29 cellular contexts compared by ENCODE assay signal in the genomic region with DNA sequence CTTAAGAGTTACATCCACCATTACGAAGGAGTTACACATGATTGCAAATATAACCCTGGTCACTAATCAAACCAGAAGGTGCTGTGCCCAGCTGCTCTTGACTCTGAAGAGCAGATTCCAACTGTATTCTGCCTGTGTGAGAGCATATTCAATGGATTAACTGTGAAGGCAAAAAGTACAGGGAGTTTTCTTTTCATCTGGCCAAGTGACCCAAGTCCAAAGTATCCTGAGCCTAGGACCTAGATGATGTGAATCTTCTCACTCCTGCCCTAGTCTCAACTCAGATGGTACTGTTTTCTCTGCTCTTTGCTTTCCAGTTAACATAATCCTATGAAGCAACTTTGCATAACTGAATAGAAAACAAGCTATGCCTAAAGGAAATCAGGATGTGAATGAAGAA.
"Had no signal": no experiment of that assay in that cellular context is flagged by ENCODE, and none has a peak within 500 bp of the region (broad histone marks: within the 10 kb centered on the region; RNA-seq: fewer than 3 reads in every experiment).

No MANE protein-coding gene starts in this region.

- ATAC-seq: activated T-cell treated with anti-CD3 and anti-CD28 coated beads, Interleukin-2, amount 50 U/mL, for 72 hours; body of pancreas; effector memory CD8-positive, alpha-beta T cell; gastroesophageal sphincter; WTC11 had no signal

- H3K27ac Mint-ChIP-seq: activated CD4-positive, alpha-beta memory T cell treated with anti-CD3 and anti-CD28 coated beads, Interleukin-2, amount 10 ng/mL, durations not matched to agents 7 days and 5 days; activated CD4-positive, alpha-beta T cell treated with anti-CD3 and anti-CD28 coated beads, Interleukin-2, amount 10 ng/mL, durations not matched to agents 7 days and 5 days; activated naive CD4-positive, alpha-beta T cell treated with anti-CD3 and anti-CD28 coated beads for 36 hours; activated naive CD4-positive, alpha-beta T cell treated with anti-CD3 and anti-CD28 coated beads, Interleukin-2, amount 50 U/mL, for 24 hours; activated naive CD8-positive, alpha-beta T cell treated with anti-CD3 and anti-CD28 coated beads for 36 hours; activated naive CD8-positive, alpha-beta T cell treated with anti-CD3 and anti-CD28 coated beads, Interleukin-2, amount 50 U/mL, for 24 hours; activated T-cell treated with anti-CD3 and anti-CD28 coated beads, Interleukin-2, amount 50 U/mL, for 24 hours; activated T-cell treated with anti-CD3 and anti-CD28 coated beads, Interleukin-2, amount 50 U/mL, for 72 hours; effector memory CD8-positive, alpha-beta T cell; WTC11 had no signal

- H3K4me1 ChIP-seq: adrenal gland, body of pancreas, esophagus squamous epithelium, gastroesophageal sphincter had no signal

- H3K9me3 ChIP-seq: adrenal gland, body of pancreas, esophagus squamous epithelium, gastroesophageal sphincter had no signal

- H3K4me3 ChIP-seq: adrenal gland, body of pancreas, esophagus squamous epithelium, gastroesophageal sphincter had no signal

- DNase-seq: activated CD4-positive, alpha-beta memory T cell treated with anti-CD3 and anti-CD28 coated beads, Interleukin-2, amount 10 ng/mL, durations not matched to agents 7 days and 5 days; activated CD4-positive, alpha-beta T cell treated with anti-CD3 and anti-CD28 coated beads for 1 hour; activated CD4-positive, alpha-beta T cell treated with anti-CD3 and anti-CD28 coated beads for 4 hours; activated CD4-positive, alpha-beta T cell treated with anti-CD3 and anti-CD28 coated beads, Interleukin-2, amount 10 ng/mL, durations not matched to agents 7 days and 5 days; activated CD4-positive, alpha-beta T cell treated with anti-CD3 and anti-CD28 coated beads, Interleukin-2, amount 50 U/mL, for 4 hours; activated CD8-positive, alpha-beta memory T cell treated with anti-CD3 and anti-CD28 coated beads, Interleukin-2, amount 50 U/mL, for 48 hours; activated effector memory CD4-positive, alpha-beta T cell treated with Interleukin-2 at 50 U/mL for 16 hours; activated naive CD4-positive, alpha-beta T cell treated with anti-CD3 and anti-CD28 coated beads for 36 hours; activated naive CD8-positive, alpha-beta T cell treated with anti-CD3 and anti-CD28 coated beads for 36 hours; activated naive CD8-positive, alpha-beta T cell treated with anti-CD3 and anti-CD28 coated beads, Interleukin-2, amount 50 U/mL, for 24 hours; activated T-cell treated with anti-CD3 and anti-CD28 coated beads for 4 hours; activated T-cell treated with anti-CD3 and anti-CD28 coated beads, Interleukin-2, amount 50 U/mL, for 24 hours; activated T-cell treated with anti-CD3 and anti-CD28 coated beads, Interleukin-2, amount 50 U/mL, for 72 hours; adrenal gland; amygdala; aorta; body of pancreas; caudate nucleus; cortex of kidney; dermis blood vessel endothelial cell; effector CD4-positive, alpha-beta T cell; effector memory CD8-positive, alpha-beta T cell; erythroblast; esophagus squamous epithelium; foreskin melanocyte; T-helper 2 cell had no signal

- H3K27me3 Mint-ChIP-seq: activated CD4-positive, alpha-beta memory T cell treated with anti-CD3 and anti-CD28 coated beads, Interleukin-2, amount 10 ng/mL, durations not matched to agents 7 days and 5 days; activated CD4-positive, alpha-beta T cell treated with anti-CD3 and anti-CD28 coated beads, Interleukin-2, amount 10 ng/mL, durations not matched to agents 7 days and 5 days; activated naive CD4-positive, alpha-beta T cell treated with anti-CD3 and anti-CD28 coated beads, Interleukin-2, amount 50 U/mL, for 24 hours; activated naive CD8-positive, alpha-beta T cell treated with anti-CD3 and anti-CD28 coated beads for 36 hours; activated naive CD8-positive, alpha-beta T cell treated with anti-CD3 and anti-CD28 coated beads, Interleukin-2, amount 50 U/mL, for 24 hours; activated T-cell treated with anti-CD3 and anti-CD28 coated beads, Interleukin-2, amount 50 U/mL, for 24 hours; effector memory CD8-positive, alpha-beta T cell had no signal

- H3K9me3 Mint-ChIP-seq: activated CD4-positive, alpha-beta memory T cell treated with anti-CD3 and anti-CD28 coated beads, Interleukin-2, amount 10 ng/mL, durations not matched to agents 7 days and 5 days; activated CD4-positive, alpha-beta T cell treated with anti-CD3 and anti-CD28 coated beads, Interleukin-2, amount 10 ng/mL, durations not matched to agents 7 days and 5 days; activated naive CD4-positive, alpha-beta T cell treated with anti-CD3 and anti-CD28 coated beads for 36 hours; activated naive CD4-positive, alpha-beta T cell treated with anti-CD3 and anti-CD28 coated beads, Interleukin-2, amount 50 U/mL, for 24 hours; activated naive CD8-positive, alpha-beta T cell treated with anti-CD3 and anti-CD28 coated beads for 36 hours; activated naive CD8-positive, alpha-beta T cell treated with anti-CD3 and anti-CD28 coated beads, Interleukin-2, amount 50 U/mL, for 24 hours; activated T-cell treated with anti-CD3 and anti-CD28 coated beads, Interleukin-2, amount 50 U/mL, for 24 hours; activated T-cell treated with anti-CD3 and anti-CD28 coated beads, Interleukin-2, amount 50 U/mL, for 72 hours; effector memory CD8-positive, alpha-beta T cell; WTC11 had no signal

- H3K4me3 Mint-ChIP-seq: activated CD4-positive, alpha-beta memory T cell treated with anti-CD3 and anti-CD28 coated beads, Interleukin-2, amount 10 ng/mL, durations not matched to agents 7 days and 5 days; activated CD4-positive, alpha-beta T cell treated with anti-CD3 and anti-CD28 coated beads, Interleukin-2, amount 10 ng/mL, durations not matched to agents 7 days and 5 days; activated naive CD4-positive, alpha-beta T cell treated with anti-CD3 and anti-CD28 coated beads for 36 hours; activated naive CD4-positive, alpha-beta T cell treated with anti-CD3 and anti-CD28 coated beads, Interleukin-2, amount 50 U/mL, for 24 hours; activated naive CD8-positive, alpha-beta T cell treated with anti-CD3 and anti-CD28 coated beads for 36 hours; activated naive CD8-positive, alpha-beta T cell treated with anti-CD3 and anti-CD28 coated beads, Interleukin-2, amount 50 U/mL, for 24 hours; activated T-cell treated with anti-CD3 and anti-CD28 coated beads, Interleukin-2, amount 50 U/mL, for 24 hours; activated T-cell treated with anti-CD3 and anti-CD28 coated beads, Interleukin-2, amount 50 U/mL, for 72 hours; effector memory CD8-positive, alpha-beta T cell; WTC11 had no signal

- H3K36me3 ChIP-seq: adrenal gland had no signal

- H3K4me1 Mint-ChIP-seq: activated CD4-positive, alpha-beta memory T cell treated with anti-CD3 and anti-CD28 coated beads, Interleukin-2, amount 10 ng/mL, durations not matched to agents 7 days and 5 days; activated CD4-positive, alpha-beta T cell treated with anti-CD3 and anti-CD28 coated beads, Interleukin-2, amount 10 ng/mL, durations not matched to agents 7 days and 5 days; activated naive CD4-positive, alpha-beta T cell treated with anti-CD3 and anti-CD28 coated beads, Interleukin-2, amount 50 U/mL, for 24 hours; activated naive CD8-positive, alpha-beta T cell treated with anti-CD3 and anti-CD28 coated beads for 36 hours; activated naive CD8-positive, alpha-beta T cell treated with anti-CD3 and anti-CD28 coated beads, Interleukin-2, amount 50 U/mL, for 24 hours had no signal
